In the genomic region with DNA sequence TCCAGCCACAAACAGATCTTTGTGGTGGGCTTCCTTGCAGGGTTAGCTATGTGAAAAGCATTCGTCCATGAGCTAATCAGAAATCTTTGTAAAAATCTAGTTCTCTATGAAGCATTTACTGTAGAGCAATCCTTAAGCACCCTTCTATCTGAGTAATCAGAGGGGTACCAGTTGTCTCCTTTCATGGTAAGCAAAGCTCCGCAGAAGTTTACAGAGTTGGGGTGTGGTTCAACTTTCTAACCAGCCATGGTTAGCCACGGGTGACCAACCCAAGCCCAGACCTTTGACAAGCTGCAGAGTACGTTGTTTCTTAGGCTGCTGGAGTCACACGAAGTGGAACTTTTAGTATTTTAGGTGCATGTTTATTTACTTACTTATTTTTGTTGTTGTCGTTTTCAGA, we compare ENCODE assay signal across 14 cellular contexts.
DNase-seq lines count a peak whose midpoint lies in the region; ATAC-seq and TF ChIP-seq lines count a peak whose summit lies in the region.
"Had no signal": no experiment of that assay in that cellular context is flagged by ENCODE, and none has a peak within 500 bp of the region (broad histone marks: within the 10 kb centered on the region; RNA-seq: fewer than 3 reads in every experiment).

No MANE protein-coding gene starts in this region.

- H3K4me1 Mint-ChIP-seq in activated naive CD4-positive, alpha-beta T cell treated with anti-CD3 and anti-CD28 coated beads, Interleukin-2, amount 50 U/mL, for 24 hours = peaks cover 54% of the 10 kb centered on the region
- peaks cover 48% of the 10 kb centered on the region for H3K4me1 Mint-ChIP-seq in activated naive CD8-positive, alpha-beta T cell treated with anti-CD3 and anti-CD28 coated beads for 36 hours

- ATAC-seq in HG03064 (IDR thresholded peaks at IDR 0.05; ENCODE audit: low read depth, unreplicated experiment) (peak; percentile 34), HG03045 (IDR thresholded peaks at IDR 0.05; ENCODE audit: unreplicated experiment) (no peak)

- H3K9me3 Mint-ChIP-seq in activated naive CD4-positive, alpha-beta T cell treated with anti-CD3 and anti-CD28 coated beads, Interleukin-2, amount 50 U/mL, for 24 hours = no peaks in the 10 kb centered on the region
- H3K9me3 Mint-ChIP-seq in activated naive CD8-positive, alpha-beta T cell treated with anti-CD3 and anti-CD28 coated beads for 36 hours = no peaks in the 10 kb centered on the region

- peak overlapping the region; percentile 11 for H3K4me3 Mint-ChIP-seq in activated naive CD4-positive, alpha-beta T cell treated with anti-CD3 and anti-CD28 coated beads, Interleukin-2, amount 50 U/mL, for 24 hours
- H3K4me3 Mint-ChIP-seq in activated naive CD8-positive, alpha-beta T cell treated with anti-CD3 and anti-CD28 coated beads for 36 hours = no peak overlapping the region

- H3K27me3 ChIP-seq in ascending aorta = no peaks in the 10 kb centered on the region
- H3K27me3 ChIP-seq: neutrophil had no signal

- H3K27ac Mint-ChIP-seq in activated naive CD4-positive, alpha-beta T cell treated with anti-CD3 and anti-CD28 coated beads, Interleukin-2, amount 50 U/mL, for 24 hours = peak overlapping the region; percentile 66
- H3K27ac Mint-ChIP-seq in activated naive CD8-positive, alpha-beta T cell treated with anti-CD3 and anti-CD28 coated beads for 36 hours = peak overlapping the region; percentile 11

- CTCF ChIA-PET in HEK293T (lab: Yijun Ruan, JAX) = no interaction called here

- H3K27ac ChIP-seq in ascending aorta (no peak overlapping the region), substantia nigra (ENCODE audit: low read depth, low read length, poor library complexity, severe bottlenecking) (no peak overlapping the region)
- H3K27ac ChIP-seq: neutrophil had no signal

- H3K36me3 ChIP-seq in ascending aorta = peaks cover 0 to 7% of the 10 kb centered on the region in 2 donors
- H3K36me3 ChIP-seq: neutrophil had no signal

- no peaks in the 10 kb centered on the region for H3K27me3 Mint-ChIP-seq in activated naive CD4-positive, alpha-beta T cell treated with anti-CD3 and anti-CD28 coated beads, Interleukin-2, amount 50 U/mL, for 24 hours
- no peaks in the 10 kb centered on the region for H3K27me3 Mint-ChIP-seq in activated naive CD8-positive, alpha-beta T cell treated with anti-CD3 and anti-CD28 coated beads for 36 hours

- no peak for DNase-seq in activated naive CD4-positive, alpha-beta T cell (lab: John Stamatoyannopoulos, UW)
- no peak for DNase-seq in activated naive CD8-positive, alpha-beta T cell treated with anti-CD3 and anti-CD28 coated beads for 36 hours
- no peak for DNase-seq in HEK293T (ENCODE audit: extremely low spot score)
- no peak for DNase-seq in ascending aorta (ENCODE audit: low spot score in 2 of 2)
- no peak for DNase-seq in substantia nigra (lab: John Stamatoyannopoulos, UW)
- DNase-seq: activated CD4-positive, alpha-beta T cell treated with anti-CD3 and anti-CD28 coated beads for 1 hour; H7; Right ventricle myocardium superior; stimulated activated CD4-positive, alpha-beta T cell treated with anti-CD3 and anti-CD28 coated beads, Interleukin-2, amount 100 ng/mL, for 24 hours; trophoblast cell had no signal

- H3K9me3 ChIP-seq in ascending aorta = no peaks in the 10 kb centered on the region
- H3K9me3 ChIP-seq: neutrophil had no signal

- no peak for TF ChIP-seq CTCF in ascending aorta (IDR thresholded peaks at IDR 0.05)

- no peak overlapping the region for H3K4me3 ChIP-seq in ascending aorta

- POLR2A ChIA-PET in HEK293T (lab: Yijun Ruan, JAX) = no interaction called here

- peaks cover 7% of the 10 kb centered on the region for H3K36me3 Mint-ChIP-seq in activated naive CD4-positive, alpha-beta T cell treated with anti-CD3 and anti-CD28 coated beads, Interleukin-2, amount 50 U/mL, for 24 hours
- H3K36me3 Mint-ChIP-seq in activated naive CD8-positive, alpha-beta T cell treated with anti-CD3 and anti-CD28 coated beads for 36 hours = peaks cover 24% of the 10 kb centered on the region

- peaks cover 2 to 18% of the 10 kb centered on the region in 2 donors for H3K4me1 ChIP-seq in ascending aorta

- intact Hi-C loops in ascending aorta (cut with DNase I) = no loop called here

TF ChIP-seq in HEK293T, 16 proteins besides CTCF, POLR2A, EP300 and RAD21:
- no peak for TF ChIP-seq SP1 (IDR thresholded peaks at IDR 0.05)
- no peak for TF ChIP-seq ARNT (IDR thresholded peaks at IDR 0.05)
- no peak for TF ChIP-seq FOXA1 (IDR thresholded peaks at IDR 0.05)
- TF ChIP-seq HDGF (IDR thresholded peaks at IDR 0.05; ENCODE audit: borderline replicate concordance) = no peak
- TF ChIP-seq FOXK2 (IDR thresholded peaks at IDR 0.05) = no peak
- TF ChIP-seq CTBP1 (IDR thresholded peaks at IDR 0.05; ENCODE audit: borderline replicate concordance) = no peak
- TF ChIP-seq NFRKB (IDR thresholded peaks at IDR 0.05) = no peak
